Comparison of ENCODE assay signal across 8 cellular contexts in the genomic region with DNA sequence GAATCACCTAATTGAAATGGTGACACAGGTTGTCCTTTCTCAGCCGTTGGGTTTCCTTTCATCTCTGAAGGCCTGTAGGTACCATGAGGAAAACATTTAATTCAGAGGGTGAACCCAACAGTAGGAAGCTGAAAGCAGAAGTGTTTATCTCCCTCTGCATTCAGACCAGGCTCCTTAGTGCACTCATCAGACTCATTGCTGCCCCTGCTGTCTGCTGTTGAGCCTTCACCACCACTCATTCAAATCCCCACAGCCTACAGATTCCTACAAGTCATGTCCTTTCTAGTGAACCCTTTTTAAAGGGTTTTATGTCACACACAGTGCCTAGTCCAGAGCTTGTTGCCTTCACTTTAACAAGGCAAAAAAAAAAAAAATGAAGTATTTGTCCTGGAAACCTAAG. TPM values are rescaled to one million over a fixed set of nuclear protein-coding genes. Genes with fewer than 3 reads are reported as not detected.
DNase-seq lines count a peak whose midpoint lies in the region; ATAC-seq, FAIRE-seq and TF ChIP-seq lines count a peak whose summit lies in the region.

No MANE protein-coding gene starts in this region.

- no peak for DNase-seq in D721Med (ENCODE audit: insufficient read length, low spot score)
- DNase-seq in OCI-LY7 (ENCODE audit: low spot score), result peak; percentile 81
- no peak for DNase-seq in chondrocyte (ENCODE audit: low spot score)
- no peak for DNase-seq in frontal cortex (ENCODE audit: low spot score in 2 of 2)
- no peak for DNase-seq in cerebellar nuclear complex (lab: John Stamatoyannopoulos, UW)

- H3K79me2 ChIP-seq in OCI-LY7 (ENCODE audit: insufficient read depth, low read depth, low read length), result peaks cover 20% of the 10 kb centered on the region; the same call in 1 of the 2 replicates
- H3K79me2 ChIP-seq in neural cell (replicated peaks; ENCODE audit: insufficient read depth, low read length), result peaks cover 29% of the 10 kb centered on the region

- BruUV-seq in OCI-LY7 (replicated peaks; lab: Mats Ljungman, UMichigan), result no TSS peak

- H3K27ac ChIP-seq in OCI-LY7 (ENCODE audit: low read depth, low read length, poor library complexity, severe bottlenecking), result peak overlapping the region; percentile 31
- no peak overlapping the region for H3K27ac ChIP-seq in neural cell (ENCODE audit: low read length)

- ATAC-seq in GM18909 (IDR thresholded peaks at IDR 0.05; ENCODE audit: poor library complexity, unreplicated experiment) (peak; percentile 88), HG03045 (IDR thresholded peaks at IDR 0.05; ENCODE audit: unreplicated experiment) (peak; percentile 79)

- H3K9me3 ChIP-seq in OCI-LY7 (ENCODE audit: low read length) (peaks cover 5% of the 10 kb centered on the region; the same call in 1 of the 2 replicates), neural cell (ENCODE audit: low read length) (no peaks in the 10 kb centered on the region)

- no peaks in the 10 kb centered on the region for H3F3A ChIP-seq in neural cell (ENCODE audit: insufficient read depth, low read length, poor library complexity, severe bottlenecking)

- H3K4me3 Mint-ChIP-seq in chondrocyte (ENCODE audit: unreplicated experiment), result no peak overlapping the region

- intact Hi-C loops in OCI-LY7 (cut with micrococcal nuclease; ENCODE audit: unreplicated experiment), result no loop called here

- H3K4me2 ChIP-seq in OCI-LY7 (ENCODE audit: low read length) (peak overlapping the region; percentile 42), neural cell (ENCODE audit: low read length) (no peak overlapping the region)

- CTCF ChIA-PET in OCI-LY7 (lab: Charles Lee; ENCODE audit: unreplicated experiment), result interaction anchor here (0.6 kb wide), 1 partner anchor 75 kb away, joined by 3 read pairs; no protein-coding TSS in a partner anchor

- no peak for TF ChIP-seq EP300 in neural cell (conservative IDR thresholded peaks at IDR 0.05; ENCODE audit: poor library complexity, severe bottlenecking)

- no peak for TF ChIP-seq RAD21 in neural cell (conservative IDR thresholded peaks at IDR 0.05)

- no peaks in the 10 kb centered on the region for H3K9me3 Mint-ChIP-seq in chondrocyte (ENCODE audit: low read depth)

- TF ChIP-seq CTCF in D721Med (IDR thresholded peaks at IDR 0.05; ENCODE audit: insufficient read depth, missing control alignments), result peak; percentile 8
- peak; percentile 79 for TF ChIP-seq CTCF in OCI-LY7 (conservative IDR thresholded peaks at IDR 0.05; ENCODE audit: low read length)
- TF ChIP-seq CTCF in chondrocyte (IDR thresholded peaks at IDR 0.05), result peak; percentile 70
- TF ChIP-seq CTCF in neural cell (IDR thresholded peaks at IDR 0.05; ENCODE audit: poor library complexity, severe bottlenecking), result peak; percentile 46

- H3K27me3 ChIP-seq in neural cell (ENCODE audit: insufficient read depth, low read depth, low read length), result no peaks in the 10 kb centered on the region

- H3K36me3 Mint-ChIP-seq in chondrocyte (ENCODE audit: low read depth), result peaks cover 2% of the 10 kb centered on the region

- H3K4me1 ChIP-seq in OCI-LY7 (ENCODE audit: insufficient read depth, low read length, poor library complexity, severe bottlenecking), result peaks cover 16% of the 10 kb centered on the region

- FAIRE-seq in D721Med (lab: Jason Lieb, UNC) (no peak), frontal cortex (lab: Jason Lieb, UNC) (no peak)

- H3K9me2 ChIP-seq in OCI-LY7 (ENCODE audit: insufficient read depth, low read length) (no peaks in the 10 kb centered on the region), neural cell (ENCODE audit: insufficient read depth, low read length) (no peaks in the 10 kb centered on the region)

- H3K4me1 Mint-ChIP-seq in chondrocyte (ENCODE audit: low read depth), result peaks cover 24% of the 10 kb centered on the region

- H3K4me3 ChIP-seq in OCI-LY7 (ENCODE audit: low read depth, low read length, poor library complexity, severe bottlenecking) (no peak overlapping the region), neural cell (ENCODE audit: low read length) (no peak overlapping the region)

- H4K20me1 ChIP-seq in OCI-LY7 (ENCODE audit: insufficient read depth, low read length), result no peaks in the 10 kb centered on the region
- no peaks in the 10 kb centered on the region for H4K20me1 ChIP-seq in neural cell (ENCODE audit: insufficient read depth)

- peak overlapping the region; percentile 60 for H3K27ac Mint-ChIP-seq in chondrocyte (ENCODE audit: unreplicated experiment)

- H3K36me3 ChIP-seq in OCI-LY7 (ENCODE audit: insufficient read depth, low read length) (peaks cover 42% of the 10 kb centered on the region), neural cell (ENCODE audit: insufficient read depth, low read length) (no peaks in the 10 kb centered on the region)

- no peak overlapping the region for H3K9ac ChIP-seq in neural cell (ENCODE audit: low read length)

- POLR2A ChIA-PET in OCI-LY7 (lab: Charles Lee), result interaction anchor here (0.7 to 1.2 kb wide), 4 partner anchors 16 to 382 kb away, joined by 3 to 5 read pairs (median 4); no protein-coding TSS in a partner anchor

- H2AFZ ChIP-seq in OCI-LY7 (ENCODE audit: low read length), result no peak overlapping the region
- no peak overlapping the region for H2AFZ ChIP-seq in neural cell (ENCODE audit: low read depth, low read length)

- no peaks in the 10 kb centered on the region for H3K27me3 Mint-ChIP-seq in chondrocyte (ENCODE audit: low read depth)

TF ChIP-seq in neural cell, 6 proteins besides CTCF, POLR2A, EP300 and RAD21:
- TF ChIP-seq MXI1 (conservative IDR thresholded peaks at IDR 0.05; ENCODE audit: poor library complexity, severe bottlenecking), result no peak
- no peak for TF ChIP-seq POLR2AphosphoS5 (IDR thresholded peaks at IDR 0.05)
- no peak for TF ChIP-seq TAF1 (IDR thresholded peaks at IDR 0.05; ENCODE audit: low read depth)
- no peak for TF ChIP-seq SMC3 (conservative IDR thresholded peaks at IDR 0.05; ENCODE audit: poor library complexity)
- TF ChIP-seq EZH2 (IDR thresholded peaks at IDR 0.05; ENCODE audit: borderline replicate concordance, insufficient read depth, low read length, poor library complexity, severe bottlenecking), result no peak
- TF ChIP-seq REST (IDR thresholded peaks at IDR 0.05; ENCODE audit: borderline replicate concordance), result no peak

RNA-seq across cellular contexts. Expression of gene WDR48, which starts 13.4 kb away (rescaled TPM):
- 12.3 and 15.7 TPM in 2 replicates for total RNA-seq in OCI-LY7 (2014; rRNA removed; shearing (Covaris generic))
- total RNA-seq in OCI-LY7 (2022), result 38.4 and 41.6 TPM in 2 replicates
- 23.2 to 35.6 TPM (median 31.8 TPM) in 3 replicates for total RNA-seq in chondrocyte
- 87.1 and 111 TPM in 2 replicates for polyA plus RNA-seq in neural cell
- polyA minus RNA-seq in neural cell, result 140 and 165 TPM in 2 replicates
- total RNA-seq in frontal cortex, result 111 TPM

RNA-seq across cellular contexts. Expression of gene SCN11A, which starts 13.5 kb away (rescaled TPM):
- 0.25 TPM in 1 of 2 replicates, not detected in the other for total RNA-seq in OCI-LY7 (2014; rRNA removed; shearing (Covaris generic))
- 0.13 and 0.22 TPM in 2 replicates for total RNA-seq in OCI-LY7 (2022)
- total RNA-seq in chondrocyte, result 0.07 TPM in 1 of 3 replicates, not detected in the others
- 2.2 and 2.8 TPM in 2 replicates for polyA plus RNA-seq in neural cell
- polyA minus RNA-seq in neural cell, result 1.9 and 2.1 TPM in 2 replicates
- under 0.01 TPM for total RNA-seq in frontal cortex

RNA-seq across cellular contexts. Expression of gene GORASP1, which starts 42.2 kb away (rescaled TPM):
- 44.8 and 59.9 TPM in 2 replicates for total RNA-seq in OCI-LY7 (2014; rRNA removed; shearing (Covaris generic))
- total RNA-seq in OCI-LY7 (2022) (51.5 and 57.9 TPM in 2 replicates), chondrocyte (52.8 to 60.9 TPM (median 54.2 TPM) in 3 replicates), frontal cortex (20.4 TPM)
- polyA plus RNA-seq in neural cell, result 55.6 and 89.1 TPM in 2 replicates
- 40.9 and 42.1 TPM in 2 replicates for polyA minus RNA-seq in neural cell

RNA-seq across cellular contexts. Expression of gene TTC21A, which starts 42.3 kb away (rescaled TPM):
- 10.5 and 12.8 TPM in 2 replicates for total RNA-seq in OCI-LY7 (2014; rRNA removed; shearing (Covaris generic))
- total RNA-seq in OCI-LY7 (2022), result 27.1 and 32.3 TPM in 2 replicates
- 4.5 to 8.1 TPM (median 6.2 TPM) in 3 replicates for total RNA-seq in chondrocyte
- polyA plus RNA-seq in neural cell, result 6.2 and 9.4 TPM in 2 replicates
- polyA minus RNA-seq in neural cell, result 9.5 and 9.8 TPM in 2 replicates
- 3.7 TPM for total RNA-seq in frontal cortex

Comparison
In these comparisons a context has a peak if more than half of its experiments do, and no peak if none do; other contexts are left out.
1. CTCF ChIP-seq: peak in every context shown above with its lines; median percentile 79 in OCI-LY7; 70 in chondrocyte; 46 in neural cell; 8 in D721Med.